Comparison of ENCODE assay signal across 15 cellular contexts in the genomic region with DNA sequence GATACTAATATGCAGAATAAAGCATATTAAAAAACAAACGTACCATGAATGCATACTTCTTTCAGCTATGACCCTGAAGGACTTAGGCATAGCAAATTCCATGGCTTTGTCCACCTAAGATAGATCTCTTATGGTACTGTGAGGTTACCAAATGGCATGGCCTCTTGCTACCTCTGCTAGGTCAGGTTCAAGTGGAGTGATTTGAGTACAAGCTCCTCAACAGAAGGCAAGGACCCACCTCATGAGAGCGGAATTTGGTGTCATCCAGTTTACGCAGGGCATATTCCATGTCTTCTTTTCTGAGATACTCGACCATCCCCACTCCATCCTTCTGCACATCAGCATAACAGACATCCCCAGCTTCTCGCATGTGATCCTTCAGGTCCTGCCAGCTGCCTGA. TPM values are rescaled to one million over a fixed set of nuclear protein-coding genes. Genes with fewer than 3 reads are reported as not detected.
DNase-seq lines count a peak whose midpoint lies in the region; FAIRE-seq and TF ChIP-seq lines count a peak whose summit lies in the region.
"Had no signal": no experiment of that assay in that cellular context is flagged by ENCODE, and none has a peak within 500 bp of the region (broad histone marks: within the 10 kb centered on the region; RNA-seq: fewer than 3 reads in every experiment).

No MANE protein-coding gene starts in this region.

- H3K36me3 ChIP-seq in H1 (ENCODE audit: control insufficient read depth in 2 of 4, insufficient read depth in 4 of 4, low read length in 3 of 4) (peaks cover 43 to 73% (median 61%) of the 10 kb centered on the region in 4 experiments), colonic mucosa (peaks cover 34% of the 10 kb centered on the region)

- no peak overlapping the region for H2AK5ac ChIP-seq in H1 (ENCODE audit: low read depth, low read length)

- no peak overlapping the region for H3K23ac ChIP-seq in H1 (ENCODE audit: insufficient read length)

- H3K4me1 ChIP-seq in H1 (replicated peaks in 1 of 4; ENCODE audit: control insufficient read depth in 3 of 4, insufficient read depth in 4 of 4, low read length in 3 of 4): no peaks in the 10 kb centered on the region
- H3K4me1 ChIP-seq in colonic mucosa: no peaks in the 10 kb centered on the region

- no peak for TF ChIP-seq CTCF in HFFc6 (IDR thresholded peaks at IDR 0.05)
- no peak for TF ChIP-seq CTCF in H1 (IDR thresholded peaks at IDR 0.05; ENCODE audit: control extremely low read depth in 1 of 3, insufficient read depth in 1 of 3, low read depth in 1 of 3, low read length in 3 of 3)
- no peak for TF ChIP-seq CTCF in progenitor cell of endocrine pancreas (IDR thresholded peaks at IDR 0.05; ENCODE audit: unreplicated experiment)
- TF ChIP-seq CTCF in colonic mucosa (IDR thresholded peaks at IDR 0.05): no peak

- peak overlapping the region; percentile 72 for H3K27ac Mint-ChIP-seq in activated T-cell treated with anti-CD3 and anti-CD28 coated beads, Interleukin-2, amount 50 U/mL, for 24 hours
- H3K27ac Mint-ChIP-seq in HFFc6: peak overlapping the region; percentile 26; the same call in 1 of the 2 replicates
- H3K27ac Mint-ChIP-seq in progenitor cell of endocrine pancreas: peak overlapping the region; percentile 85

- H3K4me3 ChIP-seq in H1 (ENCODE audit: extremely low read depth in 1 of 4, insufficient read depth in 2 of 4, low read depth in 3 of 4, low read length in 4 of 4) (no peak overlapping the region), colonic mucosa (no peak overlapping the region)

- TF ChIP-seq RAD21 in H1 (IDR thresholded peaks at IDR 0.05 in 1 of 2, conservative IDR thresholded peaks at IDR 0.05 in 1 of 2; ENCODE audit: low read depth in 2 of 2, low read length in 2 of 2): no peak

- H2AFZ ChIP-seq in H1 (ENCODE audit: low read length): no peak overlapping the region

- FAIRE-seq in H1 (lab: Jason Lieb, UNC): no peak
- FAIRE-seq: GM18507 had no signal

- H4K5ac ChIP-seq in H1 (ENCODE audit: insufficient read length, low read depth, low read length): no peak overlapping the region

- peaks cover 14 to 20% of the 10 kb centered on the region in 2 experiments for H4K20me1 ChIP-seq in H1 (replicated peaks in 1 of 2; ENCODE audit: control insufficient read depth in 1 of 2, insufficient read depth in 2 of 2, low read length in 2 of 2)

- no peaks in the 10 kb centered on the region for H3K27me3 Mint-ChIP-seq in activated T-cell treated with anti-CD3 and anti-CD28 coated beads, Interleukin-2, amount 50 U/mL, for 24 hours
- H3K27me3 Mint-ChIP-seq in HFFc6 (ENCODE audit: insufficient read depth) (peaks cover 5% of the 10 kb centered on the region; the same call in 1 of the 2 replicates), progenitor cell of endocrine pancreas (no peaks in the 10 kb centered on the region)

- no peak overlapping the region for H4K8ac ChIP-seq in H1 (ENCODE audit: extremely low read depth, insufficient read depth, low read length)

- peaks cover 34% of the 10 kb centered on the region for H3K4me1 Mint-ChIP-seq in activated T-cell treated with anti-CD3 and anti-CD28 coated beads, Interleukin-2, amount 50 U/mL, for 24 hours (ENCODE audit: low read depth)
- H3K4me1 Mint-ChIP-seq in HFFc6 (ENCODE audit: low read depth): peaks cover 30% of the 10 kb centered on the region
- H3K4me1 Mint-ChIP-seq in progenitor cell of endocrine pancreas (ENCODE audit: low read depth): peaks cover 17% of the 10 kb centered on the region

- no peak overlapping the region for H4K91ac ChIP-seq in H1 (replicated peaks; ENCODE audit: insufficient read length, low read length)

- no peaks in the 10 kb centered on the region for H3K9me3 Mint-ChIP-seq in activated T-cell treated with anti-CD3 and anti-CD28 coated beads, Interleukin-2, amount 50 U/mL, for 24 hours
- H3K9me3 Mint-ChIP-seq in HFFc6: no peaks in the 10 kb centered on the region
- H3K9me3 Mint-ChIP-seq in progenitor cell of endocrine pancreas (ENCODE audit: low read depth): no peaks in the 10 kb centered on the region
- H3K9me3 Mint-ChIP-seq: CD8-positive, alpha-beta memory T cell had no signal

- H2BK120ac ChIP-seq in H1 (replicated peaks; ENCODE audit: low read depth, low read length): no peak overlapping the region

- CTCF ChIA-PET in H1 (lab: Charles Lee; ENCODE audit: partially characterized antibody): interaction anchor here (0.6 to 9.3 kb wide), 18 partner anchors 9 to 196 kb away, joined by 3 to 152 read pairs (median 4); partner anchors contain the start of genes COX6A1 and PLA2G1B

- H3K27me3 ChIP-seq in H1 (replicated peaks in 1 of 4; ENCODE audit: control insufficient read depth in 3 of 4, extremely low read depth in 1 of 4, insufficient read depth in 3 of 4, low read length in 3 of 4) (no peaks in the 10 kb centered on the region), colonic mucosa (no peaks in the 10 kb centered on the region)

- no peak overlapping the region for H3K56ac ChIP-seq in H1 (replicated peaks; ENCODE audit: insufficient read length, low read depth, low read length)

- H2BK15ac ChIP-seq in H1 (ENCODE audit: low read length): no peak overlapping the region

- peak in 1 of 2 experiments; percentile 49; a peak in 1 of 3 replicates for TF ChIP-seq POLR2A in H1 (IDR thresholded peaks at IDR 0.05; ENCODE audit: control extremely low read depth in 1 of 2, low read depth in 2 of 2, low read length in 2 of 2)

- peaks cover 0 to 46% of the 10 kb centered on the region in 2 experiments; a peak in 3 of 4 replicates for H3K79me2 ChIP-seq in H1 (ENCODE audit: control insufficient read depth in 1 of 2, insufficient read depth in 2 of 2, low read length in 2 of 2)

- H3K23me2 ChIP-seq in H1 (ENCODE audit: low read depth, low read length): peaks cover 3% of the 10 kb centered on the region; the same call in 1 of the 2 replicates

- H3K9me3 ChIP-seq in H1 (ENCODE audit: insufficient read depth in 2 of 2, low read depth in 1 of 2, low read length in 1 of 2) (no peaks in the 10 kb centered on the region), colonic mucosa (no peaks in the 10 kb centered on the region)
- H3K9me3 ChIP-seq: Caco-2 had no signal

- H2BK5ac ChIP-seq in H1 (ENCODE audit: low read depth, low read length): no peak overlapping the region

- DNase-seq in activated T-cell treated with anti-CD3 and anti-CD28 coated beads, Interleukin-2, amount 50 U/mL, for 24 hours: no peak
- no peak for DNase-seq in activated T-cell treated with anti-CD3 and anti-CD28 coated beads, Interleukin-2, amount 50 U/mL, for 1 hour
- DNase-seq in HFFc6 (no peak), H1 (ENCODE audit: low read depth in 1 of 2, low spot score in 2 of 2) (no peak), progenitor cell of endocrine pancreas (ENCODE audit: low spot score, unreplicated experiment) (no peak), colonic mucosa (no peak), GDM1 (lab: John Stamatoyannopoulos, UW) (no peak), epidermal melanocyte (ENCODE audit: insufficient read length, low spot score) (no peak)
- DNase-seq: Caco-2; CD8-positive, alpha-beta memory T cell; HCEC 1CT; KBM-7 had no signal

- H3K9ac ChIP-seq in H1 (replicated peaks in 1 of 4; ENCODE audit: extremely low read depth in 1 of 4, low read depth in 3 of 4, low read length in 3 of 4) (peak overlapping the region in 1 of 4 experiments; percentile 39; a peak in 1 of 7 replicates), colonic mucosa (ENCODE audit: low read depth in 2 of 2, low read length in 2 of 2) (no peak overlapping the region)

- H3K36me3 Mint-ChIP-seq in activated T-cell treated with anti-CD3 and anti-CD28 coated beads, Interleukin-2, amount 50 U/mL, for 24 hours (ENCODE audit: low read depth): peaks cover 96% of the 10 kb centered on the region
- peaks cover 51% of the 10 kb centered on the region for H3K36me3 Mint-ChIP-seq in HFFc6 (ENCODE audit: low read depth)
- peaks cover 30% of the 10 kb centered on the region for H3K36me3 Mint-ChIP-seq in progenitor cell of endocrine pancreas (ENCODE audit: insufficient read depth)

- 91% methylated on average over 5 of the region's 5 CpGs; no CpG with 5 or more reads in 1 of the 2 experiments for WGBS in H1 (ENCODE audit: extremely low coverage in 1 of 2, insufficient coverage in 1 of 2, insufficient read length in 1 of 2, insufficient replicate concordance in 2 of 2, low coverage in 1 of 2, low lambda C conversion rate in 2 of 2, missing lambda C conversion rate in 1 of 2), 2 experiments

- H3K14ac ChIP-seq in H1 (ENCODE audit: insufficient read length): no peak overlapping the region

- no peak overlapping the region for H2BK12ac ChIP-seq in H1 (ENCODE audit: low read depth, low read length)

- TF ChIP-seq EP300 in H1 (IDR thresholded peaks at IDR 0.05; ENCODE audit: borderline replicate concordance in 1 of 2, low read depth in 2 of 2, low read length in 2 of 2): no peak

- POLR2A ChIA-PET in H1 (lab: Charles Lee; ENCODE audit: partially characterized antibody): interaction anchor here (0.5 to 18.7 kb wide), 18 partner anchors 10 to 1251 kb away, joined by 3 to 365 read pairs (median 4); partner anchors contain the start of genes DYNLL1, GATC and TRIAP1

- H3K27ac ChIP-seq in H1 (ENCODE audit: low read depth, low read length) (no peak overlapping the region), colonic mucosa (no peak overlapping the region)
- H3K27ac ChIP-seq: HL-60 had no signal

- H3K18ac ChIP-seq in H1 (ENCODE audit: extremely low read depth, low read length): no peak overlapping the region

- peaks cover 3% of the 10 kb centered on the region for H3K79me1 ChIP-seq in H1 (ENCODE audit: low read depth, low read length)

- no peak overlapping the region for H3K4ac ChIP-seq in H1 (replicated peaks; ENCODE audit: insufficient read length, low read depth, low read length)

- no peak overlapping the region for H3K4me2 ChIP-seq in H1 (ENCODE audit: insufficient read depth in 1 of 2, low read depth in 2 of 2, low read length in 2 of 2)

- no peak overlapping the region for H2BK20ac ChIP-seq in H1 (ENCODE audit: low read length)

- no peak overlapping the region for H3K4me3 Mint-ChIP-seq in activated T-cell treated with anti-CD3 and anti-CD28 coated beads, Interleukin-2, amount 50 U/mL, for 24 hours
- no peak overlapping the region for H3K4me3 Mint-ChIP-seq in HFFc6
- H3K4me3 Mint-ChIP-seq in progenitor cell of endocrine pancreas (ENCODE audit: low read depth): no peak overlapping the region
- H3K4me3 Mint-ChIP-seq: CD14-positive monocyte; CD8-positive, alpha-beta memory T cell had no signal

- intact Hi-C loops in colonic mucosa (cut with DNase I): no loop called here

RNA-seq across cellular contexts. Expression of gene SRSF9, which starts 5.8 kb away (rescaled TPM):
- 100 to 1,000 TPM; 232 to 247 (median 238) TPM for total RNA-seq in HFFc6 (2021; fragmentation: NEBNext Ultra II Directional; extraction: Animal tissue kit (Norgen Biotek cat#: 25700))
- 304 and 307 TPM in 2 replicates for total RNA-seq in H1 (2021; fragmentation: NEBNext Ultra II Directional; extraction: Animal tissue kit (Norgen Biotek cat#: 25700))
- polyA plus RNA-seq in H1 (2011; rRNA removed): 148 and 172 TPM in 2 replicates
- 254 TPM for polyA plus RNA-seq in H1 (2011; cell fraction: cytosol; rRNA removed)
- 84.5 TPM for polyA plus RNA-seq in H1 (2011; cell fraction: nucleus; rRNA removed)
- 249 to 298 TPM (median 293 TPM) in 4 replicates for polyA plus RNA-seq in H1 (2012, experiment 1 of 2)
- polyA plus RNA-seq in H1 (2012, experiment 2 of 2): 207 TPM
- polyA plus RNA-seq in H1 (2013, experiment 1 of 2): 218 TPM
- 236 TPM for polyA plus RNA-seq in H1 (2013, experiment 2 of 2)
- 74.5 and 95.4 TPM in 2 replicates for polyA minus RNA-seq in H1 (2011; rRNA and poly(A)+ RNA removed)
- polyA minus RNA-seq in H1 (2011; cell fraction: cytosol; rRNA and poly(A)+ RNA removed): 134 TPM
- polyA minus RNA-seq in H1 (2011; cell fraction: nucleus; rRNA and poly(A)+ RNA removed): 86.6 TPM
- total RNA-seq in progenitor cell of endocrine pancreas (282 and 286 TPM in 2 replicates), colonic mucosa (100 to 1,000 TPM; 169 to 216 TPM)

RNA-seq across cellular contexts. Expression of gene GATC, which starts 17.5 kb away (rescaled TPM):
- 10 to 100 TPM; 16.3 to 30.9 (median 24.0) TPM for total RNA-seq in HFFc6 (2021; fragmentation: NEBNext Ultra II Directional; extraction: Animal tissue kit (Norgen Biotek cat#: 25700))
- total RNA-seq in H1 (2021; fragmentation: NEBNext Ultra II Directional; extraction: Animal tissue kit (Norgen Biotek cat#: 25700)): 30.4 and 34.2 TPM in 2 replicates
- polyA plus RNA-seq in H1 (2011; rRNA removed): 13.2 and 13.6 TPM in 2 replicates
- polyA plus RNA-seq in H1 (2011; cell fraction: cytosol; rRNA removed): 13.9 TPM
- 33.8 TPM for polyA plus RNA-seq in H1 (2011; cell fraction: nucleus; rRNA removed)
- 11.2 to 18.5 TPM (median 15.4 TPM) in 4 replicates for polyA plus RNA-seq in H1 (2012, experiment 1 of 2)
- 11.6 TPM for polyA plus RNA-seq in H1 (2012, experiment 2 of 2)
- 20.0 TPM for polyA plus RNA-seq in H1 (2013, experiment 1 of 2)
- 19.1 TPM for polyA plus RNA-seq in H1 (2013, experiment 2 of 2)
- 12.3 and 20.5 TPM in 2 replicates for polyA minus RNA-seq in H1 (2011; rRNA and poly(A)+ RNA removed)
- polyA minus RNA-seq in H1 (2011; cell fraction: cytosol; rRNA and poly(A)+ RNA removed): 7.3 TPM
- polyA minus RNA-seq in H1 (2011; cell fraction: nucleus; rRNA and poly(A)+ RNA removed): 25.8 TPM
- total RNA-seq in progenitor cell of endocrine pancreas (28.0 and 30.9 TPM in 2 replicates), colonic mucosa (10 to 100 TPM; 34.1 to 43.3 TPM)

RNA-seq across cellular contexts. Expression of gene TRIAP1, which starts 17.5 kb away (rescaled TPM):
- total RNA-seq in HFFc6 (2021; fragmentation: NEBNext Ultra II Directional; extraction: Animal tissue kit (Norgen Biotek cat#: 25700)): 10 to 100 TPM; 37.9 to 49.0 (median 41.6) TPM
- total RNA-seq in H1 (2021; fragmentation: NEBNext Ultra II Directional; extraction: Animal tissue kit (Norgen Biotek cat#: 25700)): 58.5 and 63.4 TPM in 2 replicates
- polyA plus RNA-seq in H1 (2011; rRNA removed): 20.8 and 42.0 TPM in 2 replicates
- 52.7 TPM for polyA plus RNA-seq in H1 (2011; cell fraction: cytosol; rRNA removed)
- polyA plus RNA-seq in H1 (2011; cell fraction: nucleus; rRNA removed): 10.2 TPM
- polyA plus RNA-seq in H1 (2012, experiment 1 of 2): 65.2 to 124 TPM (median 69.0 TPM) in 4 replicates
- 19.1 TPM for polyA plus RNA-seq in H1 (2012, experiment 2 of 2)
- polyA plus RNA-seq in H1 (2013, experiment 1 of 2): 67.4 TPM
- 72.8 TPM for polyA plus RNA-seq in H1 (2013, experiment 2 of 2)
- 15.2 and 19.3 TPM in 2 replicates for polyA minus RNA-seq in H1 (2011; rRNA and poly(A)+ RNA removed)
- 32.7 TPM for polyA minus RNA-seq in H1 (2011; cell fraction: cytosol; rRNA and poly(A)+ RNA removed)
- polyA minus RNA-seq in H1 (2011; cell fraction: nucleus; rRNA and poly(A)+ RNA removed): 17.4 TPM
- total RNA-seq in progenitor cell of endocrine pancreas (32.4 and 33.5 TPM in 2 replicates), colonic mucosa (10 to 100 TPM; 20.4 to 27.8 TPM)

RNA-seq across cellular contexts. Expression of gene COX6A1, which starts 25.8 kb away (rescaled TPM):
- 100 to 1,000 TPM; 356 to 391 (median 373) TPM for total RNA-seq in HFFc6 (2021; fragmentation: NEBNext Ultra II Directional; extraction: Animal tissue kit (Norgen Biotek cat#: 25700))
- total RNA-seq in H1 (2021; fragmentation: NEBNext Ultra II Directional; extraction: Animal tissue kit (Norgen Biotek cat#: 25700)): 437 and 465 TPM in 2 replicates
- polyA plus RNA-seq in H1 (2011; rRNA removed): 2,792 and 3,254 TPM in 2 replicates
- polyA plus RNA-seq in H1 (2011; cell fraction: cytosol; rRNA removed): 1,527 TPM
- 2,437 TPM for polyA plus RNA-seq in H1 (2011; cell fraction: nucleus; rRNA removed)
- polyA plus RNA-seq in H1 (2012, experiment 1 of 2): 684 to 863 TPM (median 778 TPM) in 4 replicates
- 1,585 TPM for polyA plus RNA-seq in H1 (2012, experiment 2 of 2)
- polyA plus RNA-seq in H1 (2013, experiment 1 of 2): 2,536 TPM
- polyA plus RNA-seq in H1 (2013, experiment 2 of 2): 2,012 TPM
- polyA minus RNA-seq in H1 (2011; rRNA and poly(A)+ RNA removed): 278 and 324 TPM in 2 replicates
- polyA minus RNA-seq in H1 (2011; cell fraction: cytosol; rRNA and poly(A)+ RNA removed): 176 TPM
- polyA minus RNA-seq in H1 (2011; cell fraction: nucleus; rRNA and poly(A)+ RNA removed): 310 TPM
- 318 and 343 TPM in 2 replicates for total RNA-seq in progenitor cell of endocrine pancreas
- total RNA-seq in colonic mucosa: 1,000 to 10,000 TPM in 1 of 2 donors, 100 to 1,000 TPM in 1; 887 to 1,081 TPM

RNA-seq across cellular contexts. Expression of gene DYNLL1, which starts 32.2 kb away (rescaled TPM):
- 100 to 1,000 TPM; 530 to 650 (median 609) TPM for total RNA-seq in HFFc6 (2021; fragmentation: NEBNext Ultra II Directional; extraction: Animal tissue kit (Norgen Biotek cat#: 25700))
- 419 and 423 TPM in 2 replicates for total RNA-seq in H1 (2021; fragmentation: NEBNext Ultra II Directional; extraction: Animal tissue kit (Norgen Biotek cat#: 25700))
- polyA plus RNA-seq in H1 (2011; rRNA removed): 314 and 488 TPM in 2 replicates
- 519 TPM for polyA plus RNA-seq in H1 (2011; cell fraction: cytosol; rRNA removed)
- polyA plus RNA-seq in H1 (2011; cell fraction: nucleus; rRNA removed): 154 TPM
- polyA plus RNA-seq in H1 (2012, experiment 1 of 2): 457 to 576 TPM (median 535 TPM) in 4 replicates
- polyA plus RNA-seq in H1 (2012, experiment 2 of 2): 681 TPM
- 402 TPM for polyA plus RNA-seq in H1 (2013, experiment 1 of 2)
- polyA plus RNA-seq in H1 (2013, experiment 2 of 2): 410 TPM
- polyA minus RNA-seq in H1 (2011; rRNA and poly(A)+ RNA removed): 117 and 134 TPM in 2 replicates
- 152 TPM for polyA minus RNA-seq in H1 (2011; cell fraction: cytosol; rRNA and poly(A)+ RNA removed)
- 85.4 TPM for polyA minus RNA-seq in H1 (2011; cell fraction: nucleus; rRNA and poly(A)+ RNA removed)
- total RNA-seq in progenitor cell of endocrine pancreas (356 and 386 TPM in 2 replicates), colonic mucosa (100 to 1,000 TPM; 359 to 463 TPM)

Comparison
In these comparisons a context has a peak if more than half of its experiments do, and no peak if none do; other contexts are left out.
1. H3K27ac Mint-ChIP-seq: peak in every context shown above with its lines; median percentile 85 in progenitor cell of endocrine pancreas; 72 in activated T-cell treated with anti-CD3 and anti-CD28 coated beads, Interleukin-2, amount 50 U/mL, for 24 hours; 26 in HFFc6.